9 cellular contexts compared by ENCODE assay signal in the genomic region with DNA sequence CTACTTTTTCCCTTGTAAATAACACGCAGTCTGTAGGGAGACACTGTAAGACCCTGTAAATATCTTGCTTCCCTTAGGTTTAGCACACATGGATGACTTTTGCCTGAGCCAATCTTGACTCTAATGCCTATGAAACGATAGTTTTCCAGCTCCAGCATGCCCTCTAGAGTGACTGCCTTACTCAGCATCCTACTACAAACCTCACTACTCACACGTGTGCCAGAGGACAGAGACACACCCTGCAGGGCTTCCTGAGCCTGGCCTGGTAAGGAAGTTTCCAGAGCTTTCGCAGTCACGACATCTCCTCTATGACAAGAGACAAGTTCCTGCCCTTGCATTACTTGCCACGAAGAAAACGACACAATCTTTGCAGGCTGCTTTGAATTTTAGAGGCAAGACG.
DNase-seq lines count a peak whose midpoint lies in the region; ATAC-seq and TF ChIP-seq lines count a peak whose summit lies in the region.
"Had no signal": no experiment of that assay in that cellular context is flagged by ENCODE, and none has a peak within 500 bp of the region (broad histone marks: within the 10 kb centered on the region; RNA-seq: fewer than 3 reads in every experiment).

No MANE protein-coding gene starts in this region.

- CTCF ChIA-PET in activated CD8-positive, alpha-beta memory T cell treated with anti-CD3 and anti-CD28 coated beads, Interleukin-2, amount 10 ng/mL, durations not matched to agents 7 days and 5 days (lab: Charles Lee), result no interaction called here

- ATAC-seq in HG02759 (IDR thresholded peaks at IDR 0.05; ENCODE audit: unreplicated experiment), result no peak
- ATAC-seq in activated CD8-positive, alpha-beta memory T cell treated with anti-CD3 and anti-CD28 coated beads, Interleukin-2, amount 10 ng/mL, durations not matched to agents 7 days and 5 days, result no peak

- no peaks in the 10 kb centered on the region for H3K36me3 Mint-ChIP-seq in chondrocyte (ENCODE audit: low read depth)
- H3K36me3 Mint-ChIP-seq in activated CD8-positive, alpha-beta memory T cell treated with anti-CD3 and anti-CD28 coated beads, Interleukin-2, amount 10 ng/mL, durations not matched to agents 7 days and 5 days, result no peaks in the 10 kb centered on the region
- H3K36me3 Mint-ChIP-seq: stimulated activated naive B cell treated with anti-CD40 and anti-IgM and Interleukin-4, amounts not matched to agents 10 μg/mL and 1 μg/mL and 100 μg/mL, for 72 hours had no signal

- TF ChIP-seq CTCF in GM20000 (IDR thresholded peaks at IDR 0.05; ENCODE audit: extremely low read depth, missing control alignments) (no peak), chondrocyte (IDR thresholded peaks at IDR 0.05) (peak; percentile 84)

- H3K27ac Mint-ChIP-seq in chondrocyte (ENCODE audit: unreplicated experiment), result no peak overlapping the region
- H3K27ac Mint-ChIP-seq in activated CD8-positive, alpha-beta memory T cell treated with anti-CD3 and anti-CD28 coated beads, Interleukin-2, amount 10 ng/mL, durations not matched to agents 7 days and 5 days, result no peak overlapping the region
- H3K27ac Mint-ChIP-seq: stimulated activated naive B cell treated with anti-CD40 and anti-IgM and Interleukin-4, amounts not matched to agents 10 μg/mL and 1 μg/mL and 100 μg/mL, for 72 hours had no signal

- H3K4me3 Mint-ChIP-seq in chondrocyte (ENCODE audit: unreplicated experiment), result no peak overlapping the region
- no peak overlapping the region for H3K4me3 Mint-ChIP-seq in activated CD8-positive, alpha-beta memory T cell treated with anti-CD3 and anti-CD28 coated beads, Interleukin-2, amount 10 ng/mL, durations not matched to agents 7 days and 5 days
- H3K4me3 Mint-ChIP-seq: stimulated activated naive B cell treated with anti-CD40 and anti-IgM and Interleukin-4, amounts not matched to agents 10 μg/mL and 1 μg/mL and 100 μg/mL, for 72 hours had no signal

- H3K9me3 Mint-ChIP-seq in chondrocyte (ENCODE audit: low read depth), result peaks cover 3% of the 10 kb centered on the region
- H3K9me3 Mint-ChIP-seq in activated CD8-positive, alpha-beta memory T cell treated with anti-CD3 and anti-CD28 coated beads, Interleukin-2, amount 10 ng/mL, durations not matched to agents 7 days and 5 days (ENCODE audit: low read depth), result no peaks in the 10 kb centered on the region

- peak; percentile 54 for DNase-seq in Ammon's horn (ENCODE audit: low spot score)
- peak; percentile 37 for DNase-seq in GM20000 (ENCODE audit: low spot score)
- DNase-seq in NCI-H2171 treated with DMSO at 0.1 percent for 48 hours (lab: John Stamatoyannopoulos, UW), result peak; percentile 47
- DNase-seq in chondrocyte (ENCODE audit: low spot score), result no peak
- peak; percentile 56 for DNase-seq in pons (ENCODE audit: low spot score)
- DNase-seq in activated CD8-positive, alpha-beta memory T cell treated with anti-CD3 and anti-CD28 coated beads, Interleukin-2, amount 10 ng/mL, durations not matched to agents 7 days and 5 days, result no peak
- no peak for DNase-seq in NCI-H345 treated with DMSO at 0.1 percent for 48 hours (lab: John Stamatoyannopoulos, UW; ENCODE audit: unreplicated experiment)
- DNase-seq: stimulated activated naive B cell treated with anti-CD40 and anti-IgM and Interleukin-4, amounts not matched to agents 10 μg/mL and 1 μg/mL and 100 μg/mL, for 72 hours had no signal

- H3K27me3 Mint-ChIP-seq in chondrocyte (ENCODE audit: low read depth), result no peaks in the 10 kb centered on the region
- H3K27me3 Mint-ChIP-seq in activated CD8-positive, alpha-beta memory T cell treated with anti-CD3 and anti-CD28 coated beads, Interleukin-2, amount 10 ng/mL, durations not matched to agents 7 days and 5 days, result no peaks in the 10 kb centered on the region

- peaks cover 4% of the 10 kb centered on the region for H3K4me1 Mint-ChIP-seq in chondrocyte (ENCODE audit: low read depth)
- H3K4me1 Mint-ChIP-seq in activated CD8-positive, alpha-beta memory T cell treated with anti-CD3 and anti-CD28 coated beads, Interleukin-2, amount 10 ng/mL, durations not matched to agents 7 days and 5 days, result no peaks in the 10 kb centered on the region
- H3K4me1 Mint-ChIP-seq: stimulated activated naive B cell treated with anti-CD40 and anti-IgM and Interleukin-4, amounts not matched to agents 10 μg/mL and 1 μg/mL and 100 μg/mL, for 72 hours had no signal

Comparison
In these comparisons a context has a peak if more than half of its experiments do, and no peak if none do; other contexts are left out.
1. DNase-seq: peak in Ammon's horn (single experiment), GM20000 (single experiment), NCI-H2171 treated with DMSO at 0.1 percent for 48 hours (single experiment) and pons (single experiment); none in chondrocyte (single experiment), activated CD8-positive, alpha-beta memory T cell treated with anti-CD3 and anti-CD28 coated beads, Interleukin-2, amount 10 ng/mL, durations not matched to agents 7 days and 5 days (single experiment) and NCI-H345 treated with DMSO at 0.1 percent for 48 hours (single experiment).